ENCODE assay signal across 24 cellular contexts in the genomic region with DNA sequence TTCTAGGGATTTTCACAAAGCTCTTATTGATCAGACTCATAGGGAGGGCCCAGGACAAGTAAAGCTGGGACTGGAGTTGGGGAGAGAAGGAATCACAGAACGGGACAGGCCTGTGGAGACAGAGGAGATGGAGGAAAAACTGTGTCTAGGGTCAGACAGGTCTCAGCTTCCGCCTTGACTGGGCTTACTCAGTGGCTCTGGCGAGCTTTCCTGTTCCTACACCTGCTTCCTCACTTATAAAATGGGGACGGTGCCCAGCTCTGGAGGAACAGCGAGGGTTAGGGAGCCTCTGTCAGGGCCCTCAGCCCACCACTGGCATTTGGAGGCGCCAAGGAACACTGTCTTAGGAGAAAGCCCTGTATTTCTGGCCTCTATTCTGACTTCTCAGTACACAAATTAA. TPM values are rescaled to one million over a fixed set of nuclear protein-coding genes. Genes with fewer than 3 reads are reported as not detected.
A peak's percentile ranks its signal among the peaks of the same experiment; 100 is the strongest.
DNase-seq lines count a peak whose midpoint lies in the region; ATAC-seq and TF ChIP-seq lines count a peak whose summit lies in the region.
"Had no signal": no experiment of that assay in that cellular context is flagged by ENCODE, and none has a peak within 500 bp of the region (broad histone marks: within the 10 kb centered on the region; RNA-seq: fewer than 3 reads in every experiment).

No MANE protein-coding gene starts in this region.

- H3K27me3 Mint-ChIP-seq in activated T-cell treated with anti-CD3 and anti-CD28 coated beads, Interleukin-2, amount 50 U/mL, for 72 hours (ENCODE audit: low read depth) = no peaks in the 10 kb centered on the region
- no peaks in the 10 kb centered on the region for H3K27me3 Mint-ChIP-seq in activated T-cell treated with anti-CD3 and anti-CD28 coated beads, Interleukin-2, amount 50 U/mL, for 24 hours
- no peaks in the 10 kb centered on the region for H3K27me3 Mint-ChIP-seq in activated T-helper 2 cell treated with anti-CD3 and anti-CD28 coated beads, Interferon-gamma antibody, Interleukin-2, Interleukin-4, amounts not matched to agents 10 μg/mL and 5 μg/mL and 100 μg/mL, durations not matched to agents 14 hours and 24 hours and 36 hours (ENCODE audit: low read depth)

- DNase-seq in activated T-cell treated with anti-CD3 and anti-CD28 coated beads, Interleukin-2, amount 50 U/mL, for 72 hours = no peak
- no peak for DNase-seq in activated T-cell treated with anti-CD3 and anti-CD28 coated beads, Interleukin-2, amount 50 U/mL, for 24 hours
- DNase-seq in activated T-helper 2 cell treated with anti-CD3 and anti-CD28 coated beads, Interferon-gamma antibody, Interleukin-2, Interleukin-4, amounts not matched to agents 10 μg/mL and 5 μg/mL and 100 μg/mL, durations not matched to agents 14 hours and 24 hours and 36 hours (ENCODE audit: low spot score) = no peak
- DNase-seq in islet precursor cell (peak; percentile 27), NCI-H446 (lab: John Stamatoyannopoulos, UW) (no peak), NCI-H1436 treated with DMSO at 0.1 percent for 48 hours (lab: John Stamatoyannopoulos, UW) (no peak), heart left ventricle (no peak)
- DNase-seq: 8988T; ACHN; DMS153; DND-41; HFFc6; Karpas-422; NCI-H1092; NCI-H1417 treated with DMSO at 0.1 percent for 48 hours; NCI-H187 treated with DMSO at 0.1 percent for 48 hours; NCI-H446 treated with DMSO at 0.1 percent for 48 hours; NCI-H526; NCI-H82; NK-92 treated with Interleukin-12 subunit alpha and Interleukin-12 subunit beta, amount 100 ng/mL, for 24 hours; PC-3; SJCRH30 had no signal

- peaks cover 0 to 98% (median 79%) of the 10 kb centered on the region in 9 donors for H3K36me3 ChIP-seq in heart left ventricle

- no peaks in the 10 kb centered on the region for H3K9me3 ChIP-seq in heart left ventricle
- H3K9me3 ChIP-seq: HAP-1, SJCRH30 had no signal

- no peak overlapping the region for H3K27ac ChIP-seq in heart left ventricle
- H3K27ac ChIP-seq: SJCRH30 had no signal

- no peak for TF ChIP-seq POLR2A in heart left ventricle (IDR thresholded peaks at IDR 0.05)

- no peaks in the 10 kb centered on the region for H3K9me3 Mint-ChIP-seq in activated T-cell treated with anti-CD3 and anti-CD28 coated beads, Interleukin-2, amount 50 U/mL, for 72 hours
- no peaks in the 10 kb centered on the region for H3K9me3 Mint-ChIP-seq in activated T-cell treated with anti-CD3 and anti-CD28 coated beads, Interleukin-2, amount 50 U/mL, for 24 hours
- no peaks in the 10 kb centered on the region for H3K9me3 Mint-ChIP-seq in activated T-helper 2 cell treated with anti-CD3 and anti-CD28 coated beads, Interferon-gamma antibody, Interleukin-2, Interleukin-4, amounts not matched to agents 10 μg/mL and 5 μg/mL and 100 μg/mL, durations not matched to agents 14 hours and 24 hours and 36 hours
- H3K9me3 Mint-ChIP-seq: HFFc6 had no signal

- 65 to 83% (median 79%) methylated on average over 6 of the region's 6 CpGs for WGBS in heart left ventricle, 4 donors

- intact Hi-C loops in activated T-helper 2 cell treated with anti-CD3 and anti-CD28 coated beads, Interferon-gamma antibody, Interleukin-2, Interleukin-4, amounts not matched to agents 10 μg/mL and 5 μg/mL and 100 μg/mL, durations not matched to agents 14 hours and 24 hours and 36 hours (cut with micrococcal nuclease) = no loop called here
- intact Hi-C loops in heart left ventricle (cut with DNase I) = no loop called here

- peak overlapping the region; percentile 33 for H3K27ac Mint-ChIP-seq in activated T-cell treated with anti-CD3 and anti-CD28 coated beads, Interleukin-2, amount 50 U/mL, for 72 hours
- H3K27ac Mint-ChIP-seq in activated T-cell treated with anti-CD3 and anti-CD28 coated beads, Interleukin-2, amount 50 U/mL, for 24 hours = no peak overlapping the region
- peak overlapping the region; percentile 18 for H3K27ac Mint-ChIP-seq in activated T-helper 2 cell treated with anti-CD3 and anti-CD28 coated beads, Interferon-gamma antibody, Interleukin-2, Interleukin-4, amounts not matched to agents 10 μg/mL and 5 μg/mL and 100 μg/mL, durations not matched to agents 14 hours and 24 hours and 36 hours
- H3K27ac Mint-ChIP-seq: HFFc6 had no signal

- peaks cover 2 to 10% of the 10 kb centered on the region in 2 donors for H3K36me3 Mint-ChIP-seq in activated T-cell treated with anti-CD3 and anti-CD28 coated beads, Interleukin-2, amount 50 U/mL, for 72 hours (ENCODE audit: insufficient read depth in 2 of 2)
- H3K36me3 Mint-ChIP-seq in activated T-cell treated with anti-CD3 and anti-CD28 coated beads, Interleukin-2, amount 50 U/mL, for 24 hours (ENCODE audit: low read depth) = peaks cover 97% of the 10 kb centered on the region
- peaks cover 55% of the 10 kb centered on the region for H3K36me3 Mint-ChIP-seq in activated T-helper 2 cell treated with anti-CD3 and anti-CD28 coated beads, Interferon-gamma antibody, Interleukin-2, Interleukin-4, amounts not matched to agents 10 μg/mL and 5 μg/mL and 100 μg/mL, durations not matched to agents 14 hours and 24 hours and 36 hours (ENCODE audit: low read depth)

- TF ChIP-seq CTCF in heart left ventricle (IDR thresholded peaks at IDR 0.05) = no peak

- H3K27me3 ChIP-seq in heart left ventricle = no peaks in the 10 kb centered on the region
- H3K27me3 ChIP-seq: SJCRH30 had no signal

- H3K4me1 ChIP-seq in heart left ventricle = peaks cover 0 to 9% (median 0%) of the 10 kb centered on the region in 12 donors
- H3K4me1 ChIP-seq: HAP-1, SJCRH30 had no signal

- ATAC-seq in activated T-cell treated with anti-CD3 and anti-CD28 coated beads, Interleukin-2, amount 50 U/mL, for 72 hours (replicated peaks in 1 of 2) = no peak
- no peak for ATAC-seq in heart left ventricle
- ATAC-seq: HepG2, PC-3 had no signal

- no peak overlapping the region for H3K4me3 ChIP-seq in heart left ventricle
- H3K4me3 ChIP-seq: HAP-1, SJCRH30 had no signal

- H3K4me1 Mint-ChIP-seq in activated T-cell treated with anti-CD3 and anti-CD28 coated beads, Interleukin-2, amount 50 U/mL, for 72 hours (ENCODE audit: low read depth) = peaks cover 24% of the 10 kb centered on the region
- peaks cover 9% of the 10 kb centered on the region for H3K4me1 Mint-ChIP-seq in activated T-cell treated with anti-CD3 and anti-CD28 coated beads, Interleukin-2, amount 50 U/mL, for 24 hours (ENCODE audit: low read depth)
- peaks cover 25% of the 10 kb centered on the region for H3K4me1 Mint-ChIP-seq in activated T-helper 2 cell treated with anti-CD3 and anti-CD28 coated beads, Interferon-gamma antibody, Interleukin-2, Interleukin-4, amounts not matched to agents 10 μg/mL and 5 μg/mL and 100 μg/mL, durations not matched to agents 14 hours and 24 hours and 36 hours (ENCODE audit: low read depth)

- no peak overlapping the region for H3K4me3 Mint-ChIP-seq in activated T-cell treated with anti-CD3 and anti-CD28 coated beads, Interleukin-2, amount 50 U/mL, for 72 hours
- no peak overlapping the region for H3K4me3 Mint-ChIP-seq in activated T-cell treated with anti-CD3 and anti-CD28 coated beads, Interleukin-2, amount 50 U/mL, for 24 hours
- H3K4me3 Mint-ChIP-seq in activated T-helper 2 cell treated with anti-CD3 and anti-CD28 coated beads, Interferon-gamma antibody, Interleukin-2, Interleukin-4, amounts not matched to agents 10 μg/mL and 5 μg/mL and 100 μg/mL, durations not matched to agents 14 hours and 24 hours and 36 hours (ENCODE audit: low read depth) = no peak overlapping the region
- H3K4me3 Mint-ChIP-seq: HFFc6 had no signal

RNA-seq across cellular contexts. Expression of a gene that starts 34.7 kb away (rescaled TPM):
- 10 to 100 TPM; 48.0 to 49.6 TPM for total RNA-seq in activated T-cell treated with anti-CD3 and anti-CD28 coated beads, Interleukin-2, amount 50 U/mL, for 72 hours
- total RNA-seq in activated T-helper 2 cell treated with anti-CD3 and anti-CD28 coated beads, Interferon-gamma antibody, Interleukin-2, Interleukin-4, amounts not matched to agents 10 μg/mL and 5 μg/mL and 100 μg/mL, durations not matched to agents 14 hours and 24 hours and 36 hours = 52.9 and 53.7 TPM in 2 replicates
- 100 to 1,000 TPM in 4 of 9 donors, 10 to 100 TPM in 5; 80.1 to 130 (median 99.4) TPM for total RNA-seq in heart left ventricle
- 10 to 100 TPM; 49.7 to 81.7 TPM for polyA plus RNA-seq in heart left ventricle

RNA-seq across cellular contexts. Expression of a gene that starts 35.3 kb away (rescaled TPM):
- 10 to 100 TPM; 86.1 to 88.5 TPM for total RNA-seq in activated T-cell treated with anti-CD3 and anti-CD28 coated beads, Interleukin-2, amount 50 U/mL, for 72 hours
- 77.8 and 80.4 TPM in 2 replicates for total RNA-seq in activated T-helper 2 cell treated with anti-CD3 and anti-CD28 coated beads, Interferon-gamma antibody, Interleukin-2, Interleukin-4, amounts not matched to agents 10 μg/mL and 5 μg/mL and 100 μg/mL, durations not matched to agents 14 hours and 24 hours and 36 hours
- 10 to 100 TPM; 11.8 to 35.3 (median 30.2) TPM for total RNA-seq in heart left ventricle
- polyA plus RNA-seq in heart left ventricle = 10 to 100 TPM in 1 of 2 donors, 1 to 10 TPM in 1; 9.1 to 20.6 TPM
